Comparison of ENCODE assay signal across 8 cellular contexts in genomic region chr3:156554515-156554841, GRCh38. TPM values are rescaled to one million over a fixed set of nuclear protein-coding genes. Genes with fewer than 3 reads are reported as not detected.
A peak's percentile ranks its signal among the peaks of the same experiment; 100 is the strongest.
DNase-seq lines count a peak whose midpoint lies in the region; ATAC-seq and TF ChIP-seq lines count a peak whose summit lies in the region.

No MANE protein-coding gene starts in this region.

- intact Hi-C loops in adrenal gland (cut with DNase I): loop anchor here (10.0 kb wide), 3 partner anchors 110 to 580 kb away; no protein-coding TSS in a partner anchor
- intact Hi-C loops in right lobe of liver (cut with DNase I): loop anchor here (10.0 kb wide), 1 partner anchor 120 kb away; the partner anchor contains the start of gene TIPARP (in 2 of the 2)
- intact Hi-C loops in transverse colon (cut with DNase I; ENCODE audit: low total_unique reads): no loop called here

- H3K27ac Mint-ChIP-seq in activated naive CD4-positive, alpha-beta T cell treated with anti-CD3 and anti-CD28 coated beads, Interleukin-2, amount 10 ng/mL, durations not matched to agents 7 days and 5 days: peak overlapping the region; percentile 84

- in situ Hi-C loops in transverse colon (cut with MboI; ENCODE audit: low pct_ligation_motif_present in 1 of 4, low pct_unique_long_range_greater_than_20kb in 1 of 4, low sequenced_read_pairs in 3 of 4): loop anchor here (10.0 to 25.0 kb wide), 6 partner anchors 108 to 533 kb away; partner anchors contain the start of genes TIPARP (in 2 of the 4) and LEKR1 (in 1 of the 4)

- H3K9me3 Mint-ChIP-seq in activated naive CD4-positive, alpha-beta T cell treated with anti-CD3 and anti-CD28 coated beads, Interleukin-2, amount 10 ng/mL, durations not matched to agents 7 days and 5 days: no peaks in the 10 kb centered on the region

- H3K36me3 ChIP-seq in adrenal gland (replicated peaks in 1 of 2) (no peaks in the 10 kb centered on the region), right lobe of liver (peaks cover 0 to 20% (median 5%) of the 10 kb centered on the region in 4 donors), transverse colon (peaks cover 0 to 16% (median 0%) of the 10 kb centered on the region in 4 donors)

- H3K36me3 Mint-ChIP-seq in activated naive CD4-positive, alpha-beta T cell treated with anti-CD3 and anti-CD28 coated beads, Interleukin-2, amount 10 ng/mL, durations not matched to agents 7 days and 5 days: peaks cover 34% of the 10 kb centered on the region

- H3K27ac ChIP-seq in adrenal gland (peak overlapping the region; percentile 74 to 89 (median 80)), right lobe of liver (peak overlapping the region; percentile 73 to 86 (median 79)), transverse colon (peak overlapping the region; percentile 89 to 97 (median 90))

- H3K4me3 Mint-ChIP-seq in activated naive CD4-positive, alpha-beta T cell treated with anti-CD3 and anti-CD28 coated beads, Interleukin-2, amount 10 ng/mL, durations not matched to agents 7 days and 5 days: peak overlapping the region; percentile 93

- peak in 2 of 4 donors; percentile 29 to 33 for ATAC-seq in right lobe of liver

- H3K27me3 ChIP-seq in adrenal gland: no peaks in the 10 kb centered on the region
- no peaks in the 10 kb centered on the region for H3K27me3 ChIP-seq in right lobe of liver
- H3K27me3 ChIP-seq in transverse colon: no peaks in the 10 kb centered on the region

- H3K27me3 Mint-ChIP-seq in activated naive CD4-positive, alpha-beta T cell treated with anti-CD3 and anti-CD28 coated beads, Interleukin-2, amount 10 ng/mL, durations not matched to agents 7 days and 5 days: peaks cover 6% of the 10 kb centered on the region

- TF ChIP-seq EP300 in transverse colon (IDR thresholded peaks at IDR 0.05; ENCODE audit: low read depth): no peak

- no peak for DNase-seq in activated naive CD4-positive, alpha-beta T cell treated with anti-CD3 and anti-CD28 coated beads, Interleukin-2, amount 10 ng/mL, durations not matched to agents 7 days and 5 days
- DNase-seq in activated naive CD4-positive, alpha-beta T cell treated with Interleukin-2 at 50 U/mL for 16 hours: no peak
- no peak for DNase-seq in adrenal gland
- DNase-seq in right lobe of liver: no peak
- DNase-seq in transverse colon: no peak
- no peak for DNase-seq in NK-92 treated with Interleukin-12 subunit alpha and Interleukin-12 subunit beta, amount 100 ng/mL, for 24 hours (lab: John Stamatoyannopoulos, UW)
- no peak for DNase-seq in DMS153 treated with DMSO at 0.1 percent for 48 hours (lab: John Stamatoyannopoulos, UW; ENCODE audit: unreplicated experiment)
- no peak for DNase-seq in stimulated activated CD4-positive, alpha-beta T cell treated with anti-CD3 and anti-CD28 coated beads, Interleukin-2, amount 100 ng/mL, for 48 hours

- H3K4me1 Mint-ChIP-seq in activated naive CD4-positive, alpha-beta T cell treated with anti-CD3 and anti-CD28 coated beads, Interleukin-2, amount 10 ng/mL, durations not matched to agents 7 days and 5 days: peaks cover 49% of the 10 kb centered on the region

- peaks cover 5 to 43% of the 10 kb centered on the region in 2 donors for H3K4me1 ChIP-seq in adrenal gland (replicated peaks in 1 of 2)
- H3K4me1 ChIP-seq in right lobe of liver: peaks cover 0 to 19% (median 2%) of the 10 kb centered on the region in 4 donors
- H3K4me1 ChIP-seq in transverse colon: peaks cover 8 to 49% (median 25%) of the 10 kb centered on the region in 4 donors

- CTCF ChIA-PET in activated naive CD4-positive, alpha-beta T cell treated with anti-CD3 and anti-CD28 coated beads, Interleukin-2, amount 10 ng/mL, durations not matched to agents 7 days and 5 days (lab: Charles Lee): interaction anchor here (0.6 to 3.0 kb wide), 10 partner anchors 11 to 648 kb away, joined by 3 to 34 read pairs (median 5); partner anchors contain the start of gene TIPARP

- peak overlapping the region; percentile 17 to 94 (median 72) for H3K4me3 ChIP-seq in adrenal gland
- H3K4me3 ChIP-seq in right lobe of liver: peak overlapping the region; percentile 84 to 91 (median 85)
- H3K4me3 ChIP-seq in transverse colon: peak overlapping the region; percentile 69 to 95 (median 76)

- H3K9me3 ChIP-seq in adrenal gland (replicated peaks in 1 of 3): no peaks in the 10 kb centered on the region
- H3K9me3 ChIP-seq in right lobe of liver: no peaks in the 10 kb centered on the region
- no peaks in the 10 kb centered on the region for H3K9me3 ChIP-seq in transverse colon

- WGBS in adrenal gland, 4 donors: 0 to 2% (median 1%) methylated on average over 7 to 11 of the region's 11 CpGs
- WGBS in right lobe of liver (ENCODE audit: insufficient coverage, low coverage, low lambda C conversion rate, missing lambda C conversion rate): 0% methylated on average over 9 of the region's 11 CpGs
- 0 to 1% methylated on average over 2 to 11 of the region's 11 CpGs for WGBS in transverse colon (ENCODE audit: low coverage in 1 of 2), 2 donors

- no peak for TF ChIP-seq POLR2A in adrenal gland (IDR thresholded peaks at IDR 0.05)
- no peak for TF ChIP-seq POLR2A in right lobe of liver (IDR thresholded peaks at IDR 0.05)
- TF ChIP-seq POLR2A in transverse colon (IDR thresholded peaks at IDR 0.05): no peak

- TF ChIP-seq CTCF in adrenal gland (IDR thresholded peaks at IDR 0.05) (no peak), right lobe of liver (IDR thresholded peaks at IDR 0.05) (no peak), transverse colon (IDR thresholded peaks at IDR 0.05) (no peak)

RNA-seq across cellular contexts. Expression of gene SSR3, which starts 0.4 kb away (rescaled TPM):
- 100 to 1,000 TPM in 6 of 8 donors, 10 to 100 TPM in 2; 93.6 to 479 (median 116) TPM for total RNA-seq in adrenal gland
- 100 to 1,000 TPM in 1 of 3 donors, 10 to 100 TPM in 2; 47.1 to 407 (median 84.1) TPM for polyA plus RNA-seq in adrenal gland
- 100 to 1,000 TPM in 5 of 6 experiments, 10 to 100 TPM in 1; 73.6 to 168 (median 118) TPM for total RNA-seq in right lobe of liver
- 10 to 100 TPM; 21.7 to 68.8 (median 50.1) TPM for total RNA-seq in transverse colon
